27 cellular contexts compared by ENCODE assay signal in genomic region chr9:132514011-132514744, GRCh38.
"Had no signal": no experiment of that assay in that cellular context is flagged by ENCODE, and none has a peak within 500 bp of the region (broad histone marks: within the 10 kb centered on the region; RNA-seq: fewer than 3 reads in every experiment).

No MANE protein-coding gene starts in this region.

- H3K4me3 ChIP-seq: heart right ventricle, hepatocyte, left ventricle myocardium inferior, mucosa of descending colon, pancreas, right atrium auricular region, right lobe of liver, smooth muscle cell, stomach, testis, thyroid gland, transverse colon, upper lobe of left lung, vagina had no signal

- H3K36me3 ChIP-seq: heart right ventricle, left ventricle myocardium inferior, neutrophil, pancreas, right atrium auricular region, right lobe of liver, stomach, thyroid gland, transverse colon, upper lobe of left lung, vagina had no signal

- H2AFZ ChIP-seq: hepatocyte had no signal

- H3K36me3 Mint-ChIP-seq: memory B cell; naive thymus-derived CD4-positive, alpha-beta T cell; natural killer cell treated with Interleukin-12 subunit alpha and Interleukin-12 subunit beta and Interleukin-15 and Interleukin-18, amount 100 ng/mL, for 72 hours; stimulated activated naive B cell treated with anti-CD40 and anti-IgM and Interleukin-4, amounts not matched to agents 10 μg/mL and 1 μg/mL and 100 μg/mL, for 72 hours had no signal

- H3K79me2 ChIP-seq: hepatocyte had no signal

- H3K4me3 Mint-ChIP-seq: memory B cell; naive thymus-derived CD4-positive, alpha-beta T cell; natural killer cell treated with Interleukin-12 subunit alpha and Interleukin-12 subunit beta and Interleukin-15 and Interleukin-18, amount 100 ng/mL, for 72 hours; stimulated activated naive B cell treated with anti-CD40 and anti-IgM and Interleukin-4, amounts not matched to agents 10 μg/mL and 1 μg/mL and 100 μg/mL, for 72 hours had no signal

- DNase-seq: heart right ventricle; islet precursor cell; left ventricle myocardium inferior; midbrain; mucosa of descending colon; naive thymus-derived CD4-positive, alpha-beta T cell; occipital lobe; pancreas; right lobe of liver; stimulated activated CD4-positive, alpha-beta T cell treated with anti-CD3 and anti-CD28 coated beads, Interleukin-1b, Interleukin-23, amount 100 ng/mL, for 48 hours; stimulated activated CD4-positive, alpha-beta T cell treated with anti-CD3 and anti-CD28 coated beads, Interleukin-2, amount 100 ng/mL, for 48 hours; stimulated activated CD4-positive, alpha-beta T cell treated with anti-CD3 and anti-CD28 coated beads, Interleukin-4, amount 100 ng/mL, for 4 hours; stimulated activated CD8-positive, alpha-beta memory T cell treated with anti-CD3 and anti-CD28 coated beads, Interleukin-4, amount 100 ng/mL, for 48 hours; stimulated activated naive B cell treated with anti-CD40 and anti-IgM and Interleukin-4, amounts not matched to agents 10 μg/mL and 1 μg/mL and 100 μg/mL, for 72 hours; stimulated activated naive CD8-positive, alpha-beta T cell treated with anti-CD3 and anti-CD28 coated beads, Interleukin-15, Interleukin-2, amounts not matched to agents 100 U/mL and 50 U/mL, for 24 hours; stomach; testis; thyroid gland; transverse colon had no signal

- H3K4me1 Mint-ChIP-seq: memory B cell; naive thymus-derived CD4-positive, alpha-beta T cell; stimulated activated naive B cell treated with anti-CD40 and anti-IgM and Interleukin-4, amounts not matched to agents 10 μg/mL and 1 μg/mL and 100 μg/mL, for 72 hours had no signal

- H3K4me2 ChIP-seq: hepatocyte, smooth muscle cell had no signal

- H3K9me3 Mint-ChIP-seq: memory B cell; natural killer cell treated with Interleukin-12 subunit alpha and Interleukin-12 subunit beta and Interleukin-15 and Interleukin-18, amount 100 ng/mL, for 72 hours; stimulated activated naive B cell treated with anti-CD40 and anti-IgM and Interleukin-4, amounts not matched to agents 10 μg/mL and 1 μg/mL and 100 μg/mL, for 72 hours had no signal

- H3K4me1 ChIP-seq: heart right ventricle, left ventricle myocardium inferior, pancreas, right atrium auricular region, right lobe of liver, stomach, testis, transverse colon, upper lobe of left lung, vagina had no signal

- H3K27ac Mint-ChIP-seq: memory B cell; natural killer cell treated with Interleukin-12 subunit alpha and Interleukin-12 subunit beta and Interleukin-15 and Interleukin-18, amount 100 ng/mL, for 72 hours; stimulated activated naive B cell treated with anti-CD40 and anti-IgM and Interleukin-4, amounts not matched to agents 10 μg/mL and 1 μg/mL and 100 μg/mL, for 72 hours had no signal

- H3K27me3 ChIP-seq: right atrium auricular region, right lobe of liver, testis, thyroid gland, upper lobe of left lung, vagina had no signal

- H3K9me3 ChIP-seq: heart right ventricle, left ventricle myocardium inferior, mucosa of descending colon, neutrophil, pancreas, right atrium auricular region, right lobe of liver, stomach, testis, thyroid gland, transverse colon, upper lobe of left lung, vagina had no signal

- ATAC-seq: heart right ventricle; mucosa of descending colon; naive thymus-derived CD4-positive, alpha-beta T cell; pancreas; right lobe of liver; stimulated activated naive B cell treated with anti-CD40 and anti-IgM and Interleukin-4, amounts not matched to agents 10 μg/mL and 1 μg/mL and 100 μg/mL, for 72 hours; stimulated activated naive CD8-positive, alpha-beta T cell treated with anti-CD3 and anti-CD28 coated beads, Interleukin-15, Interleukin-2, amounts not matched to agents 100 U/mL and 50 U/mL, for 24 hours had no signal

- H3K27ac ChIP-seq: heart right ventricle, hepatocyte, left ventricle myocardium inferior, neutrophil, pancreas, right atrium auricular region, right lobe of liver, stomach, testis, thyroid gland, transverse colon, upper lobe of left lung, vagina had no signal
